ENCODE assay signal across 8 cellular contexts in genomic region chr1:201153474-201154388, GRCh38. TPM values are rescaled to one million over a fixed set of nuclear protein-coding genes. Genes with fewer than 3 reads are reported as not detected.
A peak's percentile ranks its signal among the peaks of the same experiment; 100 is the strongest.
DNase-seq lines count a peak whose midpoint lies in the region; ATAC-seq and TF ChIP-seq lines count a peak whose summit lies in the region.

No MANE protein-coding gene starts in this region.

- H3K4me1 Mint-ChIP-seq in T-helper 2 cell treated with Interferon-gamma antibody and Interleukin-4, amounts not matched to agents 5 μg/mL and 100 μg/mL, for 36 hours (ENCODE audit: low read depth), result peaks cover 12% of the 10 kb centered on the region
- peaks cover 20% of the 10 kb centered on the region for H3K4me1 Mint-ChIP-seq in progenitor cell of endocrine pancreas (ENCODE audit: low read depth)

- H3K27me3 Mint-ChIP-seq in T-helper 2 cell treated with Interferon-gamma antibody and Interleukin-4, amounts not matched to agents 5 μg/mL and 100 μg/mL, for 36 hours (ENCODE audit: low read depth), result peaks cover 16% of the 10 kb centered on the region
- H3K27me3 Mint-ChIP-seq in progenitor cell of endocrine pancreas, result no peaks in the 10 kb centered on the region

- peak overlapping the region; percentile 75 for H3K27ac Mint-ChIP-seq in T-helper 2 cell treated with Interferon-gamma antibody and Interleukin-4, amounts not matched to agents 5 μg/mL and 100 μg/mL, for 36 hours
- H3K27ac Mint-ChIP-seq in progenitor cell of endocrine pancreas, result peak overlapping the region; percentile 95

- DNase-seq in NCI-H748 (lab: John Stamatoyannopoulos, UW; ENCODE audit: unreplicated experiment) (peak; percentile 53), NCI-H748 treated with DMSO at 0.1 percent for 48 hours (lab: John Stamatoyannopoulos, UW) (no peak), fibroblast of villous mesenchyme (ENCODE audit: low read depth) (no peak), progenitor cell of endocrine pancreas (ENCODE audit: low spot score, unreplicated experiment) (peak; percentile 44)
- no peak for DNase-seq in T-helper 2 cell treated with Interferon-gamma antibody and Interleukin-4, amounts not matched to agents 5 μg/mL and 100 μg/mL, for 36 hours (ENCODE audit: low spot score)
- DNase-seq in activated effector memory CD4-positive, alpha-beta T cell treated with anti-CD3 and anti-CD28 coated beads, Interleukin-2, amount 50 U/mL, for 16 hours, result no peak

- no peaks in the 10 kb centered on the region for H3K9me3 Mint-ChIP-seq in T-helper 2 cell treated with Interferon-gamma antibody and Interleukin-4, amounts not matched to agents 5 μg/mL and 100 μg/mL, for 36 hours
- H3K9me3 Mint-ChIP-seq in progenitor cell of endocrine pancreas (ENCODE audit: low read depth), result no peaks in the 10 kb centered on the region

- H3K4me3 Mint-ChIP-seq in T-helper 2 cell treated with Interferon-gamma antibody and Interleukin-4, amounts not matched to agents 5 μg/mL and 100 μg/mL, for 36 hours, result peak overlapping the region; percentile 83
- peak overlapping the region; percentile 97 for H3K4me3 Mint-ChIP-seq in progenitor cell of endocrine pancreas (ENCODE audit: low read depth)

- TF ChIP-seq CTCF in fibroblast of villous mesenchyme (IDR thresholded peaks at IDR 0.05; ENCODE audit: insufficient read depth, low read depth, low read length) (no peak), progenitor cell of endocrine pancreas (IDR thresholded peaks at IDR 0.05; ENCODE audit: unreplicated experiment) (no peak)

- peak; percentile 75 for ATAC-seq in GM21447 (IDR thresholded peaks at IDR 0.05; ENCODE audit: unreplicated experiment)
- ATAC-seq in HG03575 (IDR thresholded peaks at IDR 0.05; ENCODE audit: extremely low read depth, insufficient number of reproducible peaks, low FRiP score, unreplicated experiment), result peak; percentile 16

- H3K4me3 ChIP-seq in fibroblast of villous mesenchyme (ENCODE audit: low read depth, low read length), result peak overlapping the region; percentile 89

- H3K36me3 Mint-ChIP-seq in T-helper 2 cell treated with Interferon-gamma antibody and Interleukin-4, amounts not matched to agents 5 μg/mL and 100 μg/mL, for 36 hours (ENCODE audit: low read depth), result peaks cover 2% of the 10 kb centered on the region
- peaks cover 12% of the 10 kb centered on the region for H3K36me3 Mint-ChIP-seq in progenitor cell of endocrine pancreas (ENCODE audit: insufficient read depth)

RNA-seq across cellular contexts. Expression of gene TMEM9, which starts 0.5 kb away (rescaled TPM):
- total RNA-seq in fibroblast of villous mesenchyme (41.2 and 52.2 TPM in 2 replicates), progenitor cell of endocrine pancreas (146 TPM in 2 replicates)

RNA-seq across cellular contexts. Expression of gene ASCL5, which starts 26.7 kb away (rescaled TPM):
- total RNA-seq in fibroblast of villous mesenchyme, result not detected in 2 replicates
- 0.26 and 0.36 TPM in 2 replicates for total RNA-seq in progenitor cell of endocrine pancreas

RNA-seq across cellular contexts. Expression of gene IGFN1, which starts 36.9 kb away (rescaled TPM):
- under 0.01 TPM in 2 replicates for total RNA-seq in fibroblast of villous mesenchyme
- total RNA-seq in progenitor cell of endocrine pancreas, result 0.38 and 0.44 TPM in 2 replicates

RNA-seq across cellular contexts. Expression of gene CACNA1S, which starts 41.5 kb away (rescaled TPM):
- not detected in 2 replicates for total RNA-seq in fibroblast of villous mesenchyme
- total RNA-seq in progenitor cell of endocrine pancreas, result 0.05 TPM in 1 of 2 replicates, not detected in the other

Comparison
In these comparisons a context has a peak if more than half of its experiments do, and no peak if none do; other contexts are left out.
1. DNase-seq: peak in NCI-H748 (single experiment) and progenitor cell of endocrine pancreas (single experiment); none in NCI-H748 treated with DMSO at 0.1 percent for 48 hours (single experiment), T-helper 2 cell treated with Interferon-gamma antibody and Interleukin-4, amounts not matched to agents 5 μg/mL and 100 μg/mL, for 36 hours (single experiment), fibroblast of villous mesenchyme (single experiment) and activated effector memory CD4-positive, alpha-beta T cell treated with anti-CD3 and anti-CD28 coated beads, Interleukin-2, amount 50 U/mL, for 16 hours (single experiment).